8 cellular contexts compared by ENCODE assay signal in the genomic region with DNA sequence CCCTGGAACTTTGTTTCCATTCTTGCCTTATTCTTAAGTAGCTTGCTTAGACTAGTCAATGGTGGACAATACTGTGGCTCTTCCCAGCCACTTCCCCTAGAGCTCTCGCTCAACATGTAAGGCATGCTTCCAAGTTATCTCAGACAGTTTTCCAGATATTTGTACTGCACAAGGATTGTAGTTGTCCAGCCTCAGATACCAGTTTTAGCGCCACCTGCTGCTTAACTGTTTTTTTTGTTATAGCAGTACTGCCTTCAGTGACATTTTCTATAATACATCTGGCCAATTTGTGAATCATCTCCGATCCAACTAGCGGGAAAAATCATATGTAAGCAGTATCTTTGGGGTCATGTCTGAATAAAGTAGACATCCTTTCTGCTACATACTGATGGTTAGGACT.
A peak's percentile ranks its signal among the peaks of the same experiment; 100 is the strongest.
DNase-seq lines count a peak whose midpoint lies in the region; ATAC-seq and TF ChIP-seq lines count a peak whose summit lies in the region.

No MANE protein-coding gene starts in this region.

- H3K4me1 ChIP-seq in DOHH2 (ENCODE audit: control insufficient read depth, low read length) (no peaks in the 10 kb centered on the region), Panc1 (ENCODE audit: control insufficient read depth, insufficient read depth, low read length) (no peaks in the 10 kb centered on the region)
- H3K4me1 ChIP-seq in CD4-positive, alpha-beta memory T cell (ENCODE audit: insufficient read depth, low read length): no peaks in the 10 kb centered on the region

- H3K4me3 Mint-ChIP-seq in CD4-positive, alpha-beta memory T cell: no peak overlapping the region

- DNase-seq in H7 (peak; percentile 17), Panc1 (ENCODE audit: low read depth, low spot score) (no peak), glomerular endothelial cell (ENCODE audit: extremely low read depth, low read depth, low spot score) (peak; percentile 44), superior temporal gyrus (ENCODE audit: extremely low spot score) (peak; percentile 47), ecto neural progenitor cell (ENCODE audit: low spot score) (no peak)
- DNase-seq in CD4-positive, alpha-beta memory T cell: no peak

- no peaks in the 10 kb centered on the region for H4K20me1 ChIP-seq in DOHH2 (ENCODE audit: control insufficient read depth, insufficient read depth, low read depth, low read length)

- H3K27ac ChIP-seq in DOHH2 (ENCODE audit: low read depth, low read length): no peak overlapping the region
- no peak overlapping the region for H3K27ac ChIP-seq in Panc1 (ENCODE audit: low read length)
- no peak overlapping the region for H3K27ac ChIP-seq in CD4-positive, alpha-beta memory T cell (ENCODE audit: low read depth, low read length)

- no peaks in the 10 kb centered on the region for H3K27me3 ChIP-seq in DOHH2 (ENCODE audit: control insufficient read depth, low read length)
- H3K27me3 ChIP-seq in H7 (ENCODE audit: control insufficient read depth, insufficient read depth, low read length): no peaks in the 10 kb centered on the region
- no peaks in the 10 kb centered on the region for H3K27me3 ChIP-seq in Panc1 (ENCODE audit: control insufficient read depth, insufficient read depth, low read length)
- no peaks in the 10 kb centered on the region for H3K27me3 ChIP-seq in CD4-positive, alpha-beta memory T cell (ENCODE audit: insufficient read depth, low read length)

- H3K9me3 Mint-ChIP-seq in CD4-positive, alpha-beta memory T cell: no peaks in the 10 kb centered on the region

- BruUV-seq in Panc1 (replicated peaks; lab: Mats Ljungman, UMichigan): no TSS peak

- in situ Hi-C loops in Panc1 (cut with HindIII; ENCODE audit: low pct_unique_long_range_greater_than_20kb, low sequenced_read_pairs): no loop called here

- no peaks in the 10 kb centered on the region for H3K4me1 Mint-ChIP-seq in CD4-positive, alpha-beta memory T cell

- H3F3A ChIP-seq in DOHH2 (ENCODE audit: control insufficient read depth, insufficient read depth): no peaks in the 10 kb centered on the region

- peak; percentile 73 for TF ChIP-seq CTCF in DOHH2 (IDR thresholded peaks at IDR 0.05; ENCODE audit: low read depth, low read length, poor library complexity, severe bottlenecking)
- TF ChIP-seq CTCF in Panc1 (IDR thresholded peaks at IDR 0.05): peak; percentile 55

- no peaks in the 10 kb centered on the region for H3K27me3 Mint-ChIP-seq in CD4-positive, alpha-beta memory T cell

- POLR2A ChIA-PET in Panc1 (lab: Charles Lee): no interaction called here
- POLR2A ChIA-PET in CD4-positive, alpha-beta memory T cell (lab: Charles Lee; ENCODE audit: partially characterized antibody): no interaction called here

- no peaks in the 10 kb centered on the region for H3K36me3 Mint-ChIP-seq in CD4-positive, alpha-beta memory T cell

- H3K27ac Mint-ChIP-seq in CD4-positive, alpha-beta memory T cell: no peak overlapping the region

- CTCF ChIA-PET in Panc1 (lab: Charles Lee): no interaction called here
- CTCF ChIA-PET in CD4-positive, alpha-beta memory T cell (lab: Charles Lee; ENCODE audit: partially characterized antibody): interaction anchor here (1.5 kb wide), 1 partner anchor 513 kb away, joined by 3 read pairs; no protein-coding TSS in a partner anchor

- H3K36me3 ChIP-seq in DOHH2 (ENCODE audit: control insufficient read depth, low read length) (no peaks in the 10 kb centered on the region), H7 (replicated peaks; ENCODE audit: control insufficient read depth, insufficient read depth, low read length) (no peaks in the 10 kb centered on the region), Panc1 (ENCODE audit: control insufficient read depth, insufficient read depth, low read length) (no peaks in the 10 kb centered on the region)
- no peaks in the 10 kb centered on the region for H3K36me3 ChIP-seq in CD4-positive, alpha-beta memory T cell (ENCODE audit: insufficient read depth, low read length)

- H3K9me3 ChIP-seq in DOHH2 (ENCODE audit: control insufficient read depth, insufficient read depth, low read length): no peaks in the 10 kb centered on the region
- H3K9me3 ChIP-seq in Panc1 (ENCODE audit: control insufficient read depth, insufficient read depth, low read depth, low read length): no peaks in the 10 kb centered on the region
- peaks cover 0 to 3% of the 10 kb centered on the region in 2 donors for H3K9me3 ChIP-seq in CD4-positive, alpha-beta memory T cell (ENCODE audit: control insufficient read depth in 1 of 2, low read length in 2 of 2)

- no peaks in the 10 kb centered on the region for H3K79me2 ChIP-seq in DOHH2 (ENCODE audit: control insufficient read depth, low read length)

- intact Hi-C loops in Panc1 (cut with micrococcal nuclease; ENCODE audit: unreplicated experiment): loop anchor here (5.0 kb wide), 1 partner anchor 511 kb away; no protein-coding TSS in a partner anchor
- intact Hi-C loops in CD4-positive, alpha-beta memory T cell (cut with micrococcal nuclease): no loop called here

- no peak overlapping the region for H3K4me2 ChIP-seq in DOHH2 (ENCODE audit: low read length)

- no peaks in the 10 kb centered on the region for H3K9me2 ChIP-seq in DOHH2 (replicated peaks; ENCODE audit: control insufficient read depth, low read length)

- peak; percentile 45; the same call in 1 of the 2 replicates for ATAC-seq in Panc1
- ATAC-seq in GM18907 (IDR thresholded peaks at IDR 0.05; ENCODE audit: unreplicated experiment): no peak

- H3K4me3 ChIP-seq in DOHH2 (ENCODE audit: low read length) (no peak overlapping the region), H7 (ENCODE audit: insufficient read depth, low read depth, low read length) (no peak overlapping the region), Panc1 (ENCODE audit: low read depth in 2 of 2, low read length in 2 of 2) (no peak overlapping the region)
- H3K4me3 ChIP-seq in CD4-positive, alpha-beta memory T cell (ENCODE audit: low read length in 2 of 2): no peak overlapping the region

Comparison
In these comparisons a context has a peak if more than half of its experiments do, and no peak if none do; other contexts are left out.
1. DNase-seq: peak in H7 (single experiment), glomerular endothelial cell (single experiment) and superior temporal gyrus (single experiment); none in Panc1 (single experiment), ecto neural progenitor cell (single experiment) and CD4-positive, alpha-beta memory T cell (0 of 5).